1 cellular context compared by ENCODE assay signal in the genomic region with DNA sequence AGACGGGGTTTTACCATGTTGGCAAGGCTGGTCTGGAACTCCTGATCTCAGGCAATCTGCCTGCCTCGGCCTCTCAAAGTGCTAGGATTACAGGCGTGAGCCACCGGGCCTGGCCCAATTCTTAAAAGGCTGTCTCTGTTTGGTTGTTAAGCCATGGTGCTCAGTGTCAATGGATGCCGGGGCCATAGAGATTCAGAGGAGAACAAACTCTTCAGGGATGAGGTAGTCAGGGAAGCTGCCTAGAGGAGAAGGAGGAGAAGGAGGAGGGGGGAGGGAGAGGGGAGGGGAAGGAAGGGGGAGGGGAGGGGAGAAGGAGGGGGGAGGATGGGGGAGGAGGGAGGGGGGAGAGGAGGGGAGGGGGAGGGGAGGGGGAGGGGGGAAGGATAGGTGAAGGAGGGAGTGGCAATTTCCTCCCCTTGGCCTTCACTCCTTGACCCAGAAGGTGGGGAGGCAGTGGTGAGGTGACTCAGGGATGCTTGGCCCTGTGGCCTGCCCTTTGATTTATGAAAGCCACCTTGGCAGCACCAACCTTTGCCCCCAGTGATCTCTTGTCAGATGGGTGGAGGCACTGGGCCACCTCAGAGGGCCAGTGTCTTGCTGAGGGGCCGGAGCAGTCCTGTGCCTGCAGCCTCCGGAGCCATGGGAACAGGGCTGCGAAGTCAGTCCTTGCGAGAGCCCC.
TF ChIP-seq lines count a peak whose summit lies in the region.

A gene with protein sequence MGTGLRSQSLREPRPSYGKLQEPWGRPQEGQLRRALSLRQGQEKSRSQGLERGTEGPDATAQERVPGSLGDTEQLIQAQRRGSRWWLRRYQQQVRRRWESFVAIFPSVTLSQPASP (plus strand): TSS at position 581 of the 679 bp plus-strand sequence. CDS start 59 bp downstream, at position 640.

TF ChIP-seq in H1, 55 proteins besides CTCF, POLR2A, EP300 and RAD21:
- TF ChIP-seq NANOG (IDR thresholded peaks at IDR 0.05; ENCODE audit: insufficient read depth, low read depth, low read length, poor library complexity, severe bottlenecking) (no peak), SP1 (IDR thresholded peaks at IDR 0.05; ENCODE audit: low read depth, low read length) (no peak), CREB1 (IDR thresholded peaks at IDR 0.05) (no peak)
